ENCODE assay signal across 9 cellular contexts in genomic region chr2:15802657-15803056, GRCh38.
"Had no signal": no experiment of that assay in that cellular context is flagged by ENCODE, and none has a peak within 500 bp of the region (broad histone marks: within the 10 kb centered on the region; RNA-seq: fewer than 3 reads in every experiment).

No MANE protein-coding gene starts in this region.

- H3K4me2 ChIP-seq: GM23338 had no signal

- H3K4me3 ChIP-seq: GM23338, K562 had no signal

- H3K9me3 Mint-ChIP-seq: H9 had no signal

- H2AFZ ChIP-seq: GM23338 had no signal

- FAIRE-seq: H1, H54, K562 had no signal

- H3K27ac ChIP-seq: HL-60 had no signal

- H3K27ac Mint-ChIP-seq: GM23338, H9 had no signal

- H3K4me3 Mint-ChIP-seq: GM23338, H9 had no signal

- DNase-seq: H9, HCEC 1CT, IMR-90, KG1 had no signal

- ATAC-seq: GM23338, K562 had no signal
